1 cellular context compared by ENCODE assay signal in genomic region chr17:58339775-58340622, GRCh38.
TF ChIP-seq lines count a peak whose summit lies in the region.

No MANE protein-coding gene starts in this region.

TF ChIP-seq in GM23338, 12 proteins besides CTCF, POLR2A, EP300 and RAD21 (continued from another document):
- TF ChIP-seq ZNF462 (CRISPR knock-in tag; IDR thresholded peaks at IDR 0.05) (no peak), ETS1 (IDR thresholded peaks at IDR 0.05) (no peak), ZNF331 (CRISPR knock-in tag; IDR thresholded peaks at IDR 0.05; ENCODE audit: low read depth) (no peak)
